ENCODE assay signal across 14 cellular contexts in the genomic region with DNA sequence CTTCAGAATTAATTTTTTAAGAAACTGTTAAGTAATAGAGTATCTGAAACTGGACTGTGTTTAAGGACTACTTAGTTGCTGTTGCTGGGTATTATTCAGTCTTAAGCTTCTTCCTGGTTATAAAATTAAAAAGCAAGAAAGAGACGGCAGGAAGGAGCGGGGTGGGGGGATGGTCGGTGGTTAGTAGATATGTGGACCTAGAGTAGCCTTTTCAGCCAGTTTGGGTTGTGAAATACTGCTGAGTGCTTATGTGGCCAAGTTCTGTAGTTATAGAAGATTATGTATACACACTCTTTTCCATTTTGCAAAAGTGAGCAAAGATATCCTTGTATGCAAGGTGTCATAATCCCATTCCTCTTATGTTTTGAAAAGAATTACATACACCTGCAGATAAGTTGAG. TPM values are rescaled to one million over a fixed set of nuclear protein-coding genes. Genes with fewer than 3 reads are reported as not detected.
DNase-seq lines count a peak whose midpoint lies in the region; ATAC-seq and TF ChIP-seq lines count a peak whose summit lies in the region.
"Had no signal": no experiment of that assay in that cellular context is flagged by ENCODE, and none has a peak within 500 bp of the region (broad histone marks: within the 10 kb centered on the region; RNA-seq: fewer than 3 reads in every experiment).

No MANE protein-coding gene starts in this region.

- intact Hi-C loops in Caco-2 (cut with micrococcal nuclease; ENCODE audit: unreplicated experiment), result no loop called here

- no peaks in the 10 kb centered on the region for H3K9me3 ChIP-seq in Caco-2
- H3K9me3 ChIP-seq: HAP-1 had no signal

- H3K27me3 Mint-ChIP-seq in Caco-2 (ENCODE audit: insufficient read depth, unreplicated experiment) (no peaks in the 10 kb centered on the region), naive B cell (no peaks in the 10 kb centered on the region)

- no peaks in the 10 kb centered on the region for H3K36me3 ChIP-seq in Caco-2 (ENCODE audit: control insufficient read depth, insufficient read depth, low read length)
- H3K36me3 ChIP-seq: HAP-1 had no signal

- no peak for TF ChIP-seq CTCF in Caco-2 (IDR thresholded peaks at IDR 0.05; ENCODE audit: insufficient read depth in 1 of 2, low read depth in 1 of 2, low read length in 1 of 2, severe bottlenecking in 1 of 2, unreplicated experiment in 1 of 2)

- no TSS peak for BruUV-seq in Caco-2 (replicated peaks; lab: Mats Ljungman, UMichigan)

- peak; percentile 24 for ATAC-seq in HG03175 (IDR thresholded peaks at IDR 0.05; ENCODE audit: unreplicated experiment)
- peak in 1 of 2 donors; percentile 5 for ATAC-seq in naive B cell (ENCODE audit: low read depth in 2 of 2)
- no peak for ATAC-seq in HG03565 (IDR thresholded peaks at IDR 0.05; ENCODE audit: unreplicated experiment)

- H3K27me3 ChIP-seq in Caco-2 (replicated peaks; ENCODE audit: control insufficient read depth, insufficient read depth, low read length), result no peaks in the 10 kb centered on the region

- no peaks in the 10 kb centered on the region for H3K36me3 Mint-ChIP-seq in Caco-2 (ENCODE audit: insufficient read depth, unreplicated experiment)
- no peaks in the 10 kb centered on the region for H3K36me3 Mint-ChIP-seq in naive B cell
- H3K36me3 Mint-ChIP-seq: CD4-positive, alpha-beta memory T cell had no signal

- no peak overlapping the region for H3K4me3 ChIP-seq in Caco-2 (ENCODE audit: low read depth, low read length)
- H3K4me3 ChIP-seq: HAP-1 had no signal

- CTCF ChIA-PET in Caco-2 (lab: Charles Lee), result no interaction called here

- H3K4me3 Mint-ChIP-seq in Caco-2 (ENCODE audit: unreplicated experiment) (no peak overlapping the region), naive B cell (peak overlapping the region; percentile 69 to 90 (median 82))
- H3K4me3 Mint-ChIP-seq: CD4-positive, alpha-beta memory T cell; endodermal cell had no signal

- DNase-seq in Caco-2 (no peak), amniotic epithelial cell (ENCODE audit: low read depth) (peak; percentile 92), naive B cell (no peak), NCI-H2196 treated with DMSO at 0.1 percent for 48 hours (lab: John Stamatoyannopoulos, UW; ENCODE audit: unreplicated experiment) (no peak), cerebellar cortex (ENCODE audit: low spot score) (no peak)
- no peak for DNase-seq in stimulated activated CD4-positive, alpha-beta T cell treated with anti-CD3 and anti-CD28 coated beads, Interleukin-4, amount 100 ng/mL, for 24 hours
- DNase-seq: activated CD4-positive, alpha-beta T cell treated with anti-CD3 and anti-CD28 coated beads for 4 hours; activated naive CD4-positive, alpha-beta T cell treated with Interleukin-2 at 50 U/mL for 16 hours; CD4-positive, alpha-beta memory T cell; endodermal cell; SHP77 had no signal

- H3K4me1 Mint-ChIP-seq in Caco-2 (ENCODE audit: low read depth, unreplicated experiment) (peaks cover 41% of the 10 kb centered on the region), naive B cell (peaks cover 63 to 75% (median 69%) of the 10 kb centered on the region in 3 donors)

- H3K27ac Mint-ChIP-seq in Caco-2 (ENCODE audit: unreplicated experiment) (peak overlapping the region; percentile 39), naive B cell (peak overlapping the region; percentile 87 to 97 (median 96))
- H3K27ac Mint-ChIP-seq: CD4-positive, alpha-beta memory T cell; endodermal cell had no signal

- POLR2A ChIA-PET in Caco-2 (lab: Charles Lee), result no interaction called here

- H3K9me3 Mint-ChIP-seq in Caco-2 (ENCODE audit: unreplicated experiment), result no peaks in the 10 kb centered on the region
- no peaks in the 10 kb centered on the region for H3K9me3 Mint-ChIP-seq in naive B cell
- H3K9me3 Mint-ChIP-seq: endodermal cell had no signal

- H3K4me1 ChIP-seq in Caco-2, result peaks cover 39% of the 10 kb centered on the region

RNA-seq across cellular contexts. Expression of gene TRIO, which starts 28.5 kb away (rescaled TPM):
- total RNA-seq in Caco-2 (2022), result 92.0 and 98.9 TPM in 2 replicates
- 10 to 100 TPM in 4 of 6 donors, 1 to 10 TPM in 2; 7.3 to 16.4 (median 11.1) TPM for polyA plus RNA-seq in naive B cell (ENCODE audit: low read depth in 6 of 6)
